In the genomic region with DNA sequence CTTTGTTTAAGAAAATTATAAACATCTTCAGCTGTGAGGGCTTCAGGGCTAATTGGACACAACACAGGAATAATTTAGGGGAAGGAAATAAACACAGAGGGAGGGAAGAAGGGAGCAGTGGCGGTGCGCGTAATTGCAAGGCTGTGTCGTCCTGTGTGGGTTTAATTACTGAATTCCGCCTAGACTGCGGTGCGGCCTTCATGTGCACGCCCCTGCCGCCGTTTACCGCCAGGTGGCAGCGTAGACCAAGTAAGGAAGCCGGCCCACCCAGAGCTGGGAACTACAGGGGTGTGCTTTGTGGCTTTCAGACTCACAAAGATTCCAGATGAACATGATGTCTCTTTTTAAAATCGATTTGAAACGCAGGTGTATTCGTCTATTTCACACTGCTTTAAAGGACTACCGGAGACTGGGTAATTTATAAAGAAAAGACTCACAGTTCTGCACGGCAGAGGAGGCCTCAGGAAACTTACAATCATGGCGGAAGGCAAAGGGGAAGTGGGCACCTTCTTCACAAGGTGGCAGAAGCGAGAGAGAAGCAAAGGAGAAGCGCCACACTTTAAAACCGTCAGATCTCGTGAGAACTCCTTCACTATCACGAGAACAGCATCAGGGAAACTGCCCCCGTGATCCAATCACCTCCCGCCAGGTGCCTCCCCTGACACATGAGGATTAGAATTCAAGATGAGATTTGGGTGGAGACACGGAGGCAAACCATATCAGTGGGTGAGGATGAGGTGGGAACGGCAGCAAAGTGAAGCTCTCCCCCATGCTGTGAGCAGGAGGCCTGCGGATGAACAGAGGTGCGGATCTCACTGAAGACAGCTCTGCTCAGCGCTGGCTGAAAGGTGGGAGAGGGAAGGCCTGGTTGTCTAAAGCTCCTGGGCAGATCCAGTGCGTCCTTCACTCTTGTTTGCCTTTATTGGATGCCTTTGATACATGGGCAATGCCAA, we compare ENCODE assay signal across 8 cellular contexts.
A peak's percentile ranks its signal among the peaks of the same experiment; 100 is the strongest.
DNase-seq lines count a peak whose midpoint lies in the region; ATAC-seq, FAIRE-seq and TF ChIP-seq lines count a peak whose summit lies in the region.

No MANE protein-coding gene starts in this region.

- DNase-seq in A549 (ENCODE audit: low read depth in 1 of 2, low spot score in 1 of 2) (peak; percentile 52 to 69), NCI-H2171 treated with DMSO at 0.1 percent for 48 hours (lab: John Stamatoyannopoulos, UW) (peak; percentile 48), cerebellum (ENCODE audit: low spot score) (peak; percentile 80)
- DNase-seq in activated CD4-positive, alpha-beta T cell treated with anti-CD3 and anti-CD28 coated beads for 48 hours = peak; percentile 85
- peak; percentile 51 to 61 (median 53) for DNase-seq in stimulated activated CD4-positive, alpha-beta T cell treated with anti-CD3 and anti-CD28 coated beads, TNF-alpha, amount 100 ng/mL, for 48 hours (ENCODE audit: low read depth in 3 of 3)

- TF ChIP-seq CTCF in A549 (IDR thresholded peaks at IDR 0.05) (peak; percentile 64), liver (IDR thresholded peaks at IDR 0.05; ENCODE audit: low read depth, low read length, missing input control) (peak; percentile 75)

- no peaks in the 10 kb centered on the region for H3K36me3 ChIP-seq in liver (ENCODE audit: control insufficient read depth in 4 of 4, insufficient read depth in 3 of 4, low read depth in 1 of 4, low read length in 3 of 4)

- peak; percentile 87 for ATAC-seq in A549
- peak; percentile 81 for ATAC-seq in GM18499 (IDR thresholded peaks at IDR 0.05; ENCODE audit: insufficient read depth, unreplicated experiment)
- peak; percentile 96 for ATAC-seq in HG02943 (IDR thresholded peaks at IDR 0.05; ENCODE audit: low read depth, unreplicated experiment)

- POLR2A ChIA-PET in A549 (lab: Yijun Ruan, JAX) = no interaction called here

- WGBS in A549 (ENCODE audit: missing lambda C conversion rate) = 59% methylated on average over 32 of the region's 32 CpGs
- 42% methylated on average over 32 of the region's 32 CpGs for WGBS in liver

- H3K27ac ChIP-seq in A549 (peak overlapping the region; percentile 5 to 49; a peak in 2 of 6 replicates), liver (ENCODE audit: low read depth in 1 of 2, low read length in 2 of 2) (no peak overlapping the region)

- H3K4me3 ChIP-seq in A549 (no peak overlapping the region), liver (ENCODE audit: low read depth in 1 of 3, low read length in 3 of 3) (no peak overlapping the region)

- CTCF ChIA-PET in A549 (lab: Yijun Ruan, JAX) = interaction anchor here (0.7 to 5.2 kb wide), 21 partner anchors 8 to 223 kb away, joined by 3 to 56 read pairs (median 4); no protein-coding TSS in a partner anchor

- H3K4me1 ChIP-seq in A549 = peaks cover 12% of the 10 kb centered on the region; the same call in 2 of the 3 replicates
- H3K4me1 ChIP-seq in liver (ENCODE audit: control insufficient read depth in 4 of 4, insufficient read depth in 4 of 4, low read length in 3 of 4) = no peaks in the 10 kb centered on the region

- FAIRE-seq in A549 (lab: Jason Lieb, UNC) = no peak

- H3K9me3 ChIP-seq in A549 = peaks cover 5% of the 10 kb centered on the region; the same call in 1 of the 3 replicates
- no peaks in the 10 kb centered on the region for H3K9me3 ChIP-seq in liver (ENCODE audit: control insufficient read depth in 4 of 4, low read length in 3 of 4)

- no peak overlapping the region for H3K9ac ChIP-seq in liver (ENCODE audit: low read depth in 1 of 2, low read length in 2 of 2)

- peak; percentile 80 for TF ChIP-seq RAD21 in A549 (conservative IDR thresholded peaks at IDR 0.05 in 1 of 2, IDR thresholded peaks at IDR 0.05 in 1 of 2)
- TF ChIP-seq RAD21 in liver (IDR thresholded peaks at IDR 0.05) = peak; percentile 79 to 86

- H3K27me3 ChIP-seq in liver (ENCODE audit: control insufficient read depth in 4 of 4, insufficient read depth in 4 of 4, low read length in 3 of 4) = no peaks in the 10 kb centered on the region

- H3K4me2 ChIP-seq in A549 = 0 out of 3 replicates have a peak overlapping the region, but pooled peaks have one; percentile 10

- TF ChIP-seq EP300 in A549 (IDR thresholded peaks at IDR 0.05) = no peak

- no peak for TF ChIP-seq POLR2A in A549 (IDR thresholded peaks at IDR 0.05; ENCODE audit: low read length)

TF ChIP-seq in A549, 52 proteins besides CTCF, POLR2A, EP300 and RAD21:
- TF ChIP-seq HEYL (CRISPR knock-in tag; IDR thresholded peaks at IDR 0.05) (no peak), ZFP36 (IDR thresholded peaks at IDR 0.05; ENCODE audit: borderline replicate concordance, partially characterized antibody) (no peak), USF2 (IDR thresholded peaks at IDR 0.05) (no peak), MAX (IDR thresholded peaks at IDR 0.05) (peak; percentile 34; the same call in 1 of the 2 replicates), SMC3 (IDR thresholded peaks at IDR 0.05) (peak; percentile 70), ZSCAN20 (CRISPR knock-in tag; IDR thresholded peaks at IDR 0.05) (no peak)

TF ChIP-seq in liver, 16 proteins besides CTCF, POLR2A, EP300 and RAD21:
- TF ChIP-seq RXRA (IDR thresholded peaks at IDR 0.05) (no peak), EGR1 (IDR thresholded peaks at IDR 0.05; ENCODE audit: low read depth in 2 of 2) (no peak), FOXA2 (IDR thresholded peaks at IDR 0.05) (no peak), GABPA (IDR thresholded peaks at IDR 0.05 in 1 of 2, conservative IDR thresholded peaks at IDR 0.05 in 1 of 2) (no peak), NR2F2 (IDR thresholded peaks at IDR 0.05) (no peak), HNF4A (conservative IDR thresholded peaks at IDR 0.05) (no peak), HNF4G (IDR thresholded peaks at IDR 0.05) (no peak), SP1 (IDR thresholded peaks at IDR 0.05) (no peak), YY1 (IDR thresholded peaks at IDR 0.05) (no peak)
- TF ChIP-seq, protein P1, sequence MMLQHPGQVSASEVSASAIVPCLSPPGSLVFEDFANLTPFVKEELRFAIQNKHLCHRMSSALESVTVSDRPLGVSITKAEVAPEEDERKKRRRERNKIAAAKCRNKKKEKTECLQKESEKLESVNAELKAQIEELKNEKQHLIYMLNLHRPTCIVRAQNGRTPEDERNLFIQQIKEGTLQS (IDR thresholded peaks at IDR 0.05) = no peak

Comparison
In these comparisons a context has a peak if more than half of its experiments do, and no peak if none do; other contexts are left out.
1. H3K27ac ChIP-seq: peak in A549 (2 of 2); none in liver (0 of 2).
2. Peak in every context shown above with its lines, with median percentiles within 50 percentile points of each other: ATAC-seq and DNase-seq.